Comparison of ENCODE assay signal across 14 cellular contexts in the genomic region with DNA sequence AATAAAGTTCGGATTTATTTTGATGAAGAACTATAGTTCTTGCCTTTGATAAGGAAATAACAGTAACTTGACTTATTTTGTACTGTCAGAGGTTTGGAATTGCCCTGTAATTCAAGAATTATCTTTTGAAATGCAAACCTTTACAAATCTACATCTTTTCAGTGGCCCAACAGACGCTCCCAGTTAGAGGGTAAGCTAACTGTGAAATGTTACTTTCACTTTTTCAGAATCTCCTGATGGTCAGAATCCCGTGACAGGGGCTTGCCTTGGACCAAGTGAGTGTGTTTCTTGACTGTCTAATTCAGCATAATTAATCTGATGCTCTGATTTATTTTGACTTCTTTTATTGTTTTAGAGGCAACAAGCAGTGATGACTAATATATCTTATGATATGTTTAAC.
DNase-seq lines count a peak whose midpoint lies in the region; ATAC-seq and TF ChIP-seq lines count a peak whose summit lies in the region.
"Had no signal": no experiment of that assay in that cellular context is flagged by ENCODE, and none has a peak within 500 bp of the region (broad histone marks: within the 10 kb centered on the region; RNA-seq: fewer than 3 reads in every experiment).

No MANE protein-coding gene starts in this region.

- no peaks in the 10 kb centered on the region for H3K4me1 ChIP-seq in left ventricle myocardium inferior
- no peaks in the 10 kb centered on the region for H3K4me1 ChIP-seq in uterus
- H3K4me1 ChIP-seq: stomach had no signal

- H3K36me3 ChIP-seq in left ventricle myocardium inferior (no peaks in the 10 kb centered on the region), uterus (no peaks in the 10 kb centered on the region)
- H3K36me3 ChIP-seq: stomach had no signal

- ATAC-seq in HG03342 (IDR thresholded peaks at IDR 0.05; ENCODE audit: unreplicated experiment), result peak; percentile 42

- no peaks in the 10 kb centered on the region for H3K27me3 ChIP-seq in left ventricle myocardium inferior (ENCODE audit: low read depth)
- no peaks in the 10 kb centered on the region for H3K27me3 ChIP-seq in uterus
- H3K27me3 ChIP-seq: stomach had no signal

- intact Hi-C loops in left ventricle myocardium inferior (cut with micrococcal nuclease), result no loop called here
- intact Hi-C loops in cardiac septum (cut with DNase I), result no loop called here
- intact Hi-C loops in uterus (cut with DNase I; ENCODE audit: low total_unique reads), result no loop called here

- no peak for TF ChIP-seq POLR2A in uterus (IDR thresholded peaks at IDR 0.05)

- DNase-seq in left ventricle myocardium inferior, result no peak
- no peak for DNase-seq in cardiac septum (ENCODE audit: low spot score)
- DNase-seq in dedifferentiated amniotic fluid mesenchymal stem cell (ENCODE audit: extremely low spot score), result peak; percentile 59
- DNase-seq in uterus, result no peak
- DNase-seq in NK-92 (lab: John Stamatoyannopoulos, UW; ENCODE audit: unreplicated experiment), result no peak
- DNase-seq in HUDEP-2 (lab: John Stamatoyannopoulos, UW; ENCODE audit: unreplicated experiment in 76 of 76), result no peak
- DNase-seq in KG1 (lab: John Stamatoyannopoulos, UW), result no peak
- DNase-seq: ACHN; activated CD4-positive, alpha-beta T cell treated with anti-CD3 and anti-CD28 coated beads, Interleukin-2, amount 50 U/mL, for 4 hours; NCI-H510A; stimulated activated CD4-positive, alpha-beta T cell treated with anti-CD3 and anti-CD28 coated beads, Interleukin-2, amount 100 ng/mL, for 24 hours; stomach; SW 1271 had no signal

- TF ChIP-seq CTCF in left ventricle myocardium inferior (IDR thresholded peaks at IDR 0.05; ENCODE audit: borderline replicate concordance), result no peak
- no peak for TF ChIP-seq CTCF in uterus (IDR thresholded peaks at IDR 0.05)

- H3K4me3 ChIP-seq in left ventricle myocardium inferior, result peak overlapping the region; percentile 24
- peak overlapping the region; percentile 3 to 5 for H3K4me3 ChIP-seq in uterus
- H3K4me3 ChIP-seq: stomach had no signal

- H3K9me3 ChIP-seq in left ventricle myocardium inferior (replicated peaks) (no peaks in the 10 kb centered on the region), uterus (no peaks in the 10 kb centered on the region)
- H3K9me3 ChIP-seq: stomach had no signal

- H3K27ac ChIP-seq in left ventricle myocardium inferior (replicated peaks), result no peak overlapping the region
- peak overlapping the region in 1 of 2 donors; percentile 5 for H3K27ac ChIP-seq in uterus
- H3K27ac ChIP-seq: stomach had no signal
